In genomic region chr11:18804621-18805020, GRCh38 we compare ENCODE assay signal across 30 cellular contexts. TPM values are rescaled to one million over a fixed set of nuclear protein-coding genes. Genes with fewer than 3 reads are reported as not detected.
DNase-seq lines count a peak whose midpoint lies in the region; ATAC-seq, FAIRE-seq and TF ChIP-seq lines count a peak whose summit lies in the region.
"Had no signal": no experiment of that assay in that cellular context is flagged by ENCODE, and none has a peak within 500 bp of the region (broad histone marks: within the 10 kb centered on the region; RNA-seq: fewer than 3 reads in every experiment).

No MANE protein-coding gene starts in this region.

- H3K9me3 ChIP-seq in HepG2 (ENCODE audit: low read length) (no peaks in the 10 kb centered on the region), right lobe of liver (no peaks in the 10 kb centered on the region), osteoblast (ENCODE audit: low read depth, low read length) (no peaks in the 10 kb centered on the region)
- H3K9me3 ChIP-seq: SK-N-SH had no signal

- no peak for FAIRE-seq in HepG2 (lab: Jason Lieb, UNC)
- FAIRE-seq: GM12892, RCC 7860 had no signal

- TF ChIP-seq EP300 in HepG2 (IDR thresholded peaks at IDR 0.05; ENCODE audit: low read depth in 2 of 2, low read length in 2 of 2): no peak
- TF ChIP-seq EP300 in HepG2 (CRISPR knock-in tag; IDR thresholded peaks at IDR 0.05; ENCODE audit: borderline replicate concordance): no peak

- TF ChIP-seq CTCF in HepG2 (CRISPR knock-in tag; IDR thresholded peaks at IDR 0.05): no peak
- TF ChIP-seq CTCF in right lobe of liver (IDR thresholded peaks at IDR 0.05): no peak
- no peak for TF ChIP-seq CTCF in osteoblast (IDR thresholded peaks at IDR 0.05; ENCODE audit: extremely low read depth, low read depth, low read length)

- H3K27me3 ChIP-seq in HepG2 (ENCODE audit: control insufficient read depth in 1 of 2, insufficient read depth in 2 of 2, low read length in 2 of 2) (no peaks in the 10 kb centered on the region; a peak in 1 of 5 replicates), right lobe of liver (no peaks in the 10 kb centered on the region), osteoblast (ENCODE audit: insufficient read depth, low read length) (peaks cover 3% of the 10 kb centered on the region)

- H3K27ac ChIP-seq in HepG2 (ENCODE audit: extremely low read length, insufficient read depth, low read length) (no peak overlapping the region), right lobe of liver (no peak overlapping the region), epithelial cell of prostate (peak overlapping the region; percentile 14), osteoblast (ENCODE audit: low read depth, low read length) (no peak overlapping the region)
- H3K27ac ChIP-seq: GM23248, KMS-11 had no signal

- DNase-seq in HepG2 (ENCODE audit: low spot score) (no peak), right lobe of liver (no peak), epithelial cell of prostate (ENCODE audit: low read depth, low spot score) (no peak), osteoblast (ENCODE audit: insufficient read length, low spot score, missing footprints) (peak; percentile 27), MV-4-11 (lab: John Stamatoyannopoulos, UW) (no peak)
- no peak for DNase-seq in activated CD8-positive, alpha-beta memory T cell treated with anti-CD3 and anti-CD28 coated beads for 24 hours
- no peak for DNase-seq in effector CD8-positive, alpha-beta T cell (lab: John Stamatoyannopoulos, UW)
- DNase-seq in activated CD4-positive, CD25-positive, alpha-beta regulatory T cell treated with anti-CD3 and anti-CD28 coated beads, Interleukin-2, amount 50 U/mL, for 72 hours: no peak
- DNase-seq: 8988T, ACHN, Calu3, DMS79 treated with DMSO at 0.1 percent for 48 hours, GF-D8, GM23248, H9, NCI-H1092 treated with DMSO at 0.1 percent for 48 hours, NCI-H1436, NCI-H187, NCI-H2081 treated with DMSO at 0.1 percent for 48 hours, NCI-H2171, NCI-H226, NCI-H510A, NCI-H69, SK-N-SH had no signal

- 0% methylated on average over 1 of the region's 1 CpG for WGBS in HepG2 (ENCODE audit: low lambda C conversion rate)
- 30% methylated on average over 1 of the region's 1 CpG for WGBS in right lobe of liver (ENCODE audit: insufficient coverage, low coverage, low lambda C conversion rate, missing lambda C conversion rate)

- ATAC-seq in HepG2 (no peak), right lobe of liver (no peak)

- H3K36me3 ChIP-seq in HepG2 (replicated peaks in 1 of 2; ENCODE audit: control insufficient read depth in 1 of 2, insufficient read depth in 2 of 2, low read length in 2 of 2): no peaks in the 10 kb centered on the region
- no peaks in the 10 kb centered on the region for H3K36me3 ChIP-seq in right lobe of liver
- H3K36me3 ChIP-seq in osteoblast (ENCODE audit: insufficient read depth, low read length): no peaks in the 10 kb centered on the region

- in situ Hi-C loops in HepG2 (cut with HindIII; ENCODE audit: extremely low pct_ligation_motif_present, low pct_unique_long_range_greater_than_20kb): no loop called here

- no peak for TF ChIP-seq RAD21 in HepG2 (CRISPR knock-in tag; IDR thresholded peaks at IDR 0.05)

- intact Hi-C loops in HepG2 (cut with micrococcal nuclease; ENCODE audit: unreplicated experiment) (no loop called here), right lobe of liver (cut with DNase I) (no loop called here)

- H3K4me2 ChIP-seq in HepG2 (ENCODE audit: low read depth, low read length): no peak overlapping the region
- no peak overlapping the region for H3K4me2 ChIP-seq in osteoblast (ENCODE audit: insufficient read depth, low read length)
- H3K4me2 ChIP-seq: KMS-11, SK-N-SH had no signal

- H2AFZ ChIP-seq in HepG2 (ENCODE audit: low read length): no peak overlapping the region
- no peak overlapping the region for H2AFZ ChIP-seq in osteoblast (ENCODE audit: low read length)
- H2AFZ ChIP-seq: GM23248 had no signal

- no peak overlapping the region for H3K9ac ChIP-seq in HepG2 (ENCODE audit: insufficient read depth, low read depth, low read length)
- H3K9ac ChIP-seq: GM23248, KMS-11, SK-N-SH had no signal

- TF ChIP-seq POLR2A in HepG2 (IDR thresholded peaks at IDR 0.05; ENCODE audit: insufficient read depth in 1 of 2, low read depth in 2 of 2, low read length in 2 of 2) (no peak), right lobe of liver (IDR thresholded peaks at IDR 0.05) (no peak)

- H3K4me1 ChIP-seq in HepG2 (ENCODE audit: insufficient read depth, low read length) (no peaks in the 10 kb centered on the region), right lobe of liver (peaks cover 0 to 3% (median 0%) of the 10 kb centered on the region in 4 donors), osteoblast (ENCODE audit: insufficient read depth, low read length) (no peaks in the 10 kb centered on the region)

- no peaks in the 10 kb centered on the region for H3K79me2 ChIP-seq in HepG2 (ENCODE audit: insufficient read depth, low read length)
- no peaks in the 10 kb centered on the region for H3K79me2 ChIP-seq in osteoblast (ENCODE audit: insufficient read depth, low read length)

- H4K20me1 ChIP-seq in HepG2 (ENCODE audit: insufficient read depth, low read length): no peaks in the 10 kb centered on the region
- no peaks in the 10 kb centered on the region for H4K20me1 ChIP-seq in osteoblast (ENCODE audit: insufficient read depth, low read length)

- CTCF ChIA-PET in HepG2 (lab: Yijun Ruan, JAX; ENCODE audit: low intra/inter-chr PET ratio, low total read pairs): no interaction called here

- BruUV-seq in HepG2 (replicated peaks; lab: Mats Ljungman, UMichigan): no TSS peak

- H3K4me3 ChIP-seq in HepG2 (replicated peaks in 1 of 3; ENCODE audit: insufficient read depth in 1 of 3, low read depth in 2 of 3, low read length in 3 of 3) (no peak overlapping the region), right lobe of liver (no peak overlapping the region), osteoblast (ENCODE audit: insufficient read depth, low read length) (no peak overlapping the region)
- H3K4me3 ChIP-seq: GM23248 had no signal

- POLR2A ChIA-PET in HepG2 (lab: Yijun Ruan, JAX): no interaction called here

TF ChIP-seq in HepG2, 621 proteins besides CTCF, POLR2A, EP300 and RAD21:
- TF ChIP-seq CEBPB (IDR thresholded peaks at IDR 0.05; ENCODE audit: borderline replicate concordance, low read depth, low read length) (peak; percentile 6; the same call in 1 of the 2 replicates), PCBP2 (optimal IDR thresholded peaks at IDR 0.05; ENCODE audit: low read depth, low read length, poor library complexity, severe bottlenecking) (no peak)

RNA-seq across cellular contexts. Expression of gene PTPN5, which starts 13.0 kb away (rescaled TPM):
- total RNA-seq in HepG2 (2016; rRNA removed; fragmentation: Illumina TruSeq; extraction: Trizol) (not detected in 2 replicates), right lobe of liver (not detected), osteoblast (not detected in 2 replicates)
- not detected in 2 replicates for total RNA-seq in HepG2 (2016; cell fraction: cytosol; rRNA removed; fragmentation: Illumina TruSeq; extraction: Trizol; ENCODE audit: low read depth)
- not detected in 2 replicates for total RNA-seq in HepG2 (2016; cell fraction: insoluble cytoplasmic fraction; rRNA removed; fragmentation: Illumina TruSeq; extraction: Trizol)
- total RNA-seq in HepG2 (2016; cell fraction: membrane; rRNA removed; fragmentation: Illumina TruSeq; extraction: Trizol): not detected in 2 replicates
- total RNA-seq in HepG2 (2016; cell fraction: nucleus; rRNA removed; fragmentation: Illumina TruSeq; extraction: Trizol): not detected in 2 replicates
- not detected in 2 replicates for polyA plus RNA-seq in HepG2 (2011; rRNA removed)
- polyA plus RNA-seq in HepG2 (2011; cell fraction: cytosol; rRNA removed): not detected in 2 replicates
- not detected in 2 replicates for polyA plus RNA-seq in HepG2 (2011; cell fraction: nucleus; rRNA removed)
- not detected in 2 replicates for polyA plus RNA-seq in HepG2 (2012)
- polyA plus RNA-seq in HepG2 (2016; cell fraction: cytosol; fragmentation: Illumina TruSeq; extraction: Trizol; ENCODE audit: low read depth): not detected in 2 replicates
- not detected in 2 replicates for polyA plus RNA-seq in HepG2 (2016; cell fraction: insoluble cytoplasmic fraction; fragmentation: Illumina TruSeq; extraction: Trizol; ENCODE audit: low read depth)
- polyA plus RNA-seq in HepG2 (2016; cell fraction: membrane; fragmentation: Illumina TruSeq; extraction: Trizol; ENCODE audit: low read depth): not detected in 2 replicates
- polyA plus RNA-seq in HepG2 (2016; cell fraction: nucleus; fragmentation: Illumina TruSeq; extraction: Trizol; ENCODE audit: insufficient read depth, low read depth): not detected in 2 replicates
- not detected in 2 replicates for polyA minus RNA-seq in HepG2 (2011; rRNA and poly(A)+ RNA removed; ENCODE audit: low replicate concordance)
- polyA minus RNA-seq in HepG2 (2011; cell fraction: cytosol; rRNA and poly(A)+ RNA removed): not detected in 2 replicates
- polyA minus RNA-seq in HepG2 (2011; cell fraction: nucleus; rRNA and poly(A)+ RNA removed): not detected in 2 replicates
- total RNA-seq: Calu3, GM23248, OCI-LY7 had no signal
- polyA plus RNA-seq: BJ, GM23248, IgD-negative memory B cell, SK-N-SH had no signal
